Comparison of ENCODE assay signal across 33 cellular contexts in genomic region chr5:9731159-9731558, GRCh38.
DNase-seq lines count a peak whose midpoint lies in the region; TF ChIP-seq lines count a peak whose summit lies in the region.
"Had no signal": no experiment of that assay in that cellular context is flagged by ENCODE, and none has a peak within 500 bp of the region (broad histone marks: within the 10 kb centered on the region; RNA-seq: fewer than 3 reads in every experiment).

No MANE protein-coding gene starts in this region.

- no peak overlapping the region for H3K4me2 ChIP-seq in H9 (ENCODE audit: insufficient read depth, insufficient read length, low read length)
- H3K4me2 ChIP-seq in neuronal stem cell (ENCODE audit: insufficient read depth, low read length, poor library complexity, severe bottlenecking) = no peak overlapping the region
- H3K4me2 ChIP-seq: A549; BLaER1; BLaER1 treated with 17β-estradiol and CSF1 and Interleukin-3, amounts not matched to agents 10 nM and 100 nM had no signal

- H3K27me3 Mint-ChIP-seq in Caco-2 (ENCODE audit: insufficient read depth, unreplicated experiment) (no peaks in the 10 kb centered on the region), H9 (ENCODE audit: low read depth) (no peaks in the 10 kb centered on the region), nephron progenitor cell (ENCODE audit: low read depth, poor library complexity) (peaks cover 10% of the 10 kb centered on the region)
- H3K27me3 Mint-ChIP-seq: B cell; CD4-positive, alpha-beta memory T cell; CD4-positive, alpha-beta T cell; CD4-positive, CD25-positive, alpha-beta regulatory T cell had no signal

- H3K56ac ChIP-seq in H9 (ENCODE audit: insufficient read length, low read depth, low read length) = no peak overlapping the region

- H2BK5ac ChIP-seq in H9 (ENCODE audit: insufficient read length, low read length) = no peak overlapping the region
- no peak overlapping the region for H2BK5ac ChIP-seq in neuronal stem cell (ENCODE audit: low read length)

- POLR2A ChIA-PET in Caco-2 (lab: Charles Lee) = no interaction called here

- H3K4me1 ChIP-seq in Caco-2 (no peaks in the 10 kb centered on the region), H9 (ENCODE audit: insufficient read depth, low read length) (no peaks in the 10 kb centered on the region), neuronal stem cell (ENCODE audit: control insufficient read depth in 2 of 2, insufficient read depth in 1 of 2, low read depth in 1 of 2, low read length in 2 of 2) (no peaks in the 10 kb centered on the region)
- H3K4me1 ChIP-seq: A549; BE2C; BLaER1; BLaER1 treated with 17β-estradiol and CSF1 and Interleukin-3, amounts not matched to agents 10 nM and 100 nM had no signal

- H2BK120ac ChIP-seq in H9 (ENCODE audit: low read depth, low read length, poor library complexity, severe bottlenecking) (no peak overlapping the region), neuronal stem cell (ENCODE audit: low read depth, low read length) (no peak overlapping the region)

- no peak overlapping the region for H2AK5ac ChIP-seq in H9 (ENCODE audit: insufficient read length, low read length)
- no peak overlapping the region for H2AK5ac ChIP-seq in neuronal stem cell (ENCODE audit: low read depth, low read length)

- BruUV-seq in Caco-2 (replicated peaks; lab: Mats Ljungman, UMichigan) = no TSS peak

- H3K27ac Mint-ChIP-seq in Caco-2 (ENCODE audit: unreplicated experiment) (peak overlapping the region; percentile 22), H9 (peak overlapping the region in 2 of 3 experiments; percentile 26 to 73; a peak in 2 of 7 replicates), nephron progenitor cell (peak overlapping the region; percentile 66)
- H3K27ac Mint-ChIP-seq: B cell; CD14-positive monocyte; CD4-positive, alpha-beta memory T cell; CD4-positive, alpha-beta T cell; CD4-positive, CD25-positive, alpha-beta regulatory T cell; CD8-positive, alpha-beta memory T cell; CD8-positive, alpha-beta T cell had no signal

- no peak overlapping the region for H3K18ac ChIP-seq in H9 (ENCODE audit: insufficient read length, low read depth, low read length)
- H3K18ac ChIP-seq in neuronal stem cell (ENCODE audit: low read length) = peak overlapping the region; percentile 2

- DNase-seq in Caco-2 = no peak
- no peak for DNase-seq in H9
- no peak for DNase-seq in nephron progenitor cell
- DNase-seq in neuronal stem cell (ENCODE audit: low spot score) = no peak
- DNase-seq in hippocampal formation (lab: John Stamatoyannopoulos, UW) = no peak
- no peak for DNase-seq in dedifferentiated amniotic fluid mesenchymal stem cell (ENCODE audit: extremely low spot score)
- DNase-seq in EL = no peak
- no peak for DNase-seq in Ammon's horn (ENCODE audit: low spot score)
- DNase-seq: 8988T; ACHN; AML-193; BE2C; C1 segment of cervical spinal cord; Calu3; CD4-positive, alpha-beta memory T cell; CD4-positive, alpha-beta T cell; CD4-positive, CD25-positive, alpha-beta regulatory T cell; CD8-positive, alpha-beta memory T cell; CD8-positive, alpha-beta T cell; COR-L47; DMS 273 treated with DMSO at 0.1 percent for 48 hours; DMS153; DMS53; DMS79; DMS79 treated with DMSO at 0.1 percent for 48 hours; DND-41 had no signal

- no peaks in the 10 kb centered on the region for H3K79me2 ChIP-seq in H9 (ENCODE audit: insufficient read depth, low read length)

- H2AFZ ChIP-seq in H9 (ENCODE audit: low read length) = no peak overlapping the region
- H2AFZ ChIP-seq in neuronal stem cell (ENCODE audit: low read length) = no peak overlapping the region

- H3K4me3 Mint-ChIP-seq in Caco-2 (ENCODE audit: unreplicated experiment) (no peak overlapping the region), H9 (no peak overlapping the region), nephron progenitor cell (no peak overlapping the region)
- H3K4me3 Mint-ChIP-seq: B cell; CD14-positive monocyte; CD4-positive, alpha-beta memory T cell; CD4-positive, alpha-beta T cell; CD4-positive, CD25-positive, alpha-beta regulatory T cell; CD8-positive, alpha-beta memory T cell; CD8-positive, alpha-beta T cell had no signal

- peaks cover 12% of the 10 kb centered on the region for H3K9me3 Mint-ChIP-seq in Caco-2 (ENCODE audit: unreplicated experiment)
- H3K9me3 Mint-ChIP-seq in H9 = no peaks in the 10 kb centered on the region; a peak in 1 of 5 replicates
- no peaks in the 10 kb centered on the region for H3K9me3 Mint-ChIP-seq in nephron progenitor cell

- no peak overlapping the region for H3K14ac ChIP-seq in H9 (ENCODE audit: insufficient read depth, low read length)
- no peak overlapping the region for H3K14ac ChIP-seq in neuronal stem cell (ENCODE audit: low read length)

- intact Hi-C loops in Caco-2 (cut with micrococcal nuclease; ENCODE audit: unreplicated experiment) = no loop called here

- no peak overlapping the region for H4K5ac ChIP-seq in H9 (ENCODE audit: insufficient read length, low read depth, low read length)

- no peak overlapping the region for H3T11ph ChIP-seq in H9 (ENCODE audit: low read length)

- no peaks in the 10 kb centered on the region for H4K20me1 ChIP-seq in H9 (ENCODE audit: control insufficient read depth, insufficient read depth, insufficient read length)
- H4K20me1 ChIP-seq: BLaER1; BLaER1 treated with 17β-estradiol and CSF1 and Interleukin-3, amounts not matched to agents 10 nM and 100 nM had no signal

- H3K23ac ChIP-seq in H9 (ENCODE audit: insufficient read length, low read depth, low read length) = no peak overlapping the region
- no peak overlapping the region for H3K23ac ChIP-seq in neuronal stem cell (ENCODE audit: low read depth, low read length, poor library complexity)

- H3K4ac ChIP-seq in H9 (ENCODE audit: low read depth, low read length) (no peak overlapping the region), neuronal stem cell (ENCODE audit: low read length) (no peak overlapping the region)

- H3K36me3 Mint-ChIP-seq in Caco-2 (ENCODE audit: insufficient read depth, unreplicated experiment) = peaks cover 4% of the 10 kb centered on the region
- no peaks in the 10 kb centered on the region; a peak in 1 of 7 replicates for H3K36me3 Mint-ChIP-seq in H9 (ENCODE audit: insufficient read depth in 1 of 3, low read depth in 3 of 3)
- H3K36me3 Mint-ChIP-seq in nephron progenitor cell (ENCODE audit: low read depth) = peaks cover 4% of the 10 kb centered on the region
- H3K36me3 Mint-ChIP-seq: CD14-positive monocyte; CD4-positive, alpha-beta memory T cell; CD4-positive, CD25-positive, alpha-beta regulatory T cell; CD8-positive, alpha-beta memory T cell; CD8-positive, alpha-beta T cell had no signal

- no peak for TF ChIP-seq CTCF in Caco-2 (IDR thresholded peaks at IDR 0.05; ENCODE audit: insufficient read depth in 1 of 2, low read depth in 1 of 2, low read length in 1 of 2, severe bottlenecking in 1 of 2, unreplicated experiment in 1 of 2)
- TF ChIP-seq CTCF in H9 (conservative IDR thresholded peaks at IDR 0.05) = no peak
- TF ChIP-seq CTCF in nephron progenitor cell (IDR thresholded peaks at IDR 0.05) = no peak

- no peaks in the 10 kb centered on the region for H3K27me3 ChIP-seq in Caco-2 (replicated peaks; ENCODE audit: control insufficient read depth, insufficient read depth, low read length)
- H3K27me3 ChIP-seq in H9 (ENCODE audit: insufficient read depth, low read length) = no peaks in the 10 kb centered on the region
- no peaks in the 10 kb centered on the region for H3K27me3 ChIP-seq in neuronal stem cell (ENCODE audit: control insufficient read depth in 3 of 3, insufficient read depth in 3 of 3, low read depth in 1 of 3, low read length in 3 of 3)
- H3K27me3 ChIP-seq: BE2C; BLaER1; BLaER1 treated with 17β-estradiol and CSF1 and Interleukin-3, amounts not matched to agents 10 nM and 100 nM had no signal

- no CpG with 5 or more reads among the region's 11 CpGs for WGBS in H9 (ENCODE audit: extremely low coverage, insufficient read length, low lambda C conversion rate)
- no CpG with 5 or more reads among the region's 11 CpGs for WGBS in neuronal stem cell (ENCODE audit: extremely low coverage in 2 of 2, insufficient read length in 2 of 2, insufficient replicate concordance in 1 of 2), 2 donors

- H2BK20ac ChIP-seq in H9 (ENCODE audit: low read depth, low read length, poor library complexity, severe bottlenecking) = no peak overlapping the region

- no peaks in the 10 kb centered on the region for H3K36me3 ChIP-seq in Caco-2 (ENCODE audit: control insufficient read depth, insufficient read depth, low read length)
- no peaks in the 10 kb centered on the region for H3K36me3 ChIP-seq in neuronal stem cell (replicated peaks in 1 of 2; ENCODE audit: control insufficient read depth in 2 of 2, insufficient read depth in 2 of 2, low read length in 2 of 2)
- H3K36me3 ChIP-seq: BE2C; BLaER1; BLaER1 treated with 17β-estradiol and CSF1 and Interleukin-3, amounts not matched to agents 10 nM and 100 nM had no signal

- H4K8ac ChIP-seq in H9 (replicated peaks; ENCODE audit: insufficient read length, low read depth, low read length) = no peak overlapping the region
- no peak overlapping the region for H4K8ac ChIP-seq in neuronal stem cell (ENCODE audit: low read depth, low read length)

- H4K91ac ChIP-seq in H9 (ENCODE audit: insufficient read length, low read depth, low read length) = no peak overlapping the region
- H4K91ac ChIP-seq in neuronal stem cell (ENCODE audit: low read depth, low read length, poor library complexity) = no peak overlapping the region

- H2BK15ac ChIP-seq in H9 (ENCODE audit: low read depth, low read length) (no peak overlapping the region), neuronal stem cell (ENCODE audit: low read length) (no peak overlapping the region)

- H3K9ac ChIP-seq in H9 (ENCODE audit: extremely low read depth, insufficient read length, low read length) = no peak overlapping the region
- no peak overlapping the region for H3K9ac ChIP-seq in neuronal stem cell (ENCODE audit: low read depth, low read length, poor library complexity)
- H3K9ac ChIP-seq: BLaER1; BLaER1 treated with 17β-estradiol and CSF1 and Interleukin-3, amounts not matched to agents 10 nM and 100 nM had no signal

- H3K4me1 Mint-ChIP-seq in Caco-2 (ENCODE audit: low read depth, unreplicated experiment) = no peaks in the 10 kb centered on the region
- peaks cover 0 to 7% of the 10 kb centered on the region in 2 experiments; a peak in 1 of 4 replicates for H3K4me1 Mint-ChIP-seq in H9
- H3K4me1 Mint-ChIP-seq in nephron progenitor cell = peaks cover 10% of the 10 kb centered on the region
- H3K4me1 Mint-ChIP-seq: B cell; CD14-positive monocyte; CD4-positive, alpha-beta memory T cell; CD4-positive, CD25-positive, alpha-beta regulatory T cell; CD8-positive, alpha-beta memory T cell had no signal

- no peak overlapping the region for H3K4me3 ChIP-seq in Caco-2 (ENCODE audit: low read depth, low read length)
- no peak overlapping the region for H3K4me3 ChIP-seq in neuronal stem cell (ENCODE audit: low read length in 2 of 2)
- H3K4me3 ChIP-seq: A549; BLaER1; BLaER1 treated with 17β-estradiol and CSF1 and Interleukin-3, amounts not matched to agents 10 nM and 100 nM had no signal

- peaks cover 3% of the 10 kb centered on the region for H3K23me2 ChIP-seq in H9 (ENCODE audit: insufficient read length, low read depth, low read length, poor library complexity, severe bottlenecking)

- CTCF ChIA-PET in Caco-2 (lab: Charles Lee) = no interaction called here

- H3K79me1 ChIP-seq in H9 (ENCODE audit: insufficient read depth, low read depth, low read length, poor library complexity, severe bottlenecking) (no peaks in the 10 kb centered on the region), neuronal stem cell (ENCODE audit: low read depth, low read length) (no peaks in the 10 kb centered on the region)

- no peaks in the 10 kb centered on the region for H3K9me3 ChIP-seq in Caco-2
- H3K9me3 ChIP-seq in H9 (ENCODE audit: control insufficient read depth, low read depth, low read length) = no peaks in the 10 kb centered on the region
- H3K9me3 ChIP-seq in neuronal stem cell (replicated peaks in 1 of 2; ENCODE audit: control insufficient read depth in 2 of 2, insufficient read depth in 1 of 2, low read depth in 1 of 2, low read length in 2 of 2) = peaks cover 0 to 2% of the 10 kb centered on the region in 2 donors
- H3K9me3 ChIP-seq: A549, BE2C, BLaER1 had no signal

- H2BK12ac ChIP-seq in H9 (ENCODE audit: insufficient read length, low read depth, low read length) (no peak overlapping the region), neuronal stem cell (ENCODE audit: low read length) (no peak overlapping the region)

- H3K27ac ChIP-seq in H9 (ENCODE audit: insufficient read length, low read depth, low read length) = no peak overlapping the region
- H3K27ac ChIP-seq in neuronal stem cell (replicated peaks; ENCODE audit: low read length) = no peak overlapping the region
- H3K27ac ChIP-seq: 22Rv1; A549; BLaER1; BLaER1 treated with 17β-estradiol and CSF1 and Interleukin-3, amounts not matched to agents 10 nM and 100 nM; C4-2B had no signal
